1 cellular context compared by ENCODE assay signal in the genomic region with DNA sequence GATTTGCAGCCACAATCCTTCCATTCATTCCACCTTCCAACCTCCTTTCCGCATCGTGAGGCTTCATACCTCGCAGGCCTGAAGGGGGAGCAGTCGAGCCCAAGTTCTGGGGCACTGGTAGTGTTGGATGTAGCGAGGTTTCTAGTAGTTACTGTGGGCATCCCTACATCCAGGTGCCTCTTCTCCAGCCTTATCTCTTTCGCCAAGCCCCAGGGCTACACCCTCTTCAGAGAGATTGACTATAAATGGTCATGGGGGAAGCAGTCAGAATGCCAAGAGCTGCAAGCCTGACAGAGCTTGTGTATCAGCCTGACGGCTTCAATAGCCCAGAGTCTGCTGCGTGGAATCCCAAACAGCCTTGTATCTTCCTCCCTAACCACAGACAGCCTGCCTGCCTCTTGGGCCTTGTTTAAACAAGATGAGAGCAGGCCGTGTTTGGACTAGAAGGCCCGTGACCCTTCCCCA.
TF ChIP-seq lines count a peak whose summit lies in the region.

No MANE protein-coding gene starts in this region.

TF ChIP-seq in GM23338, 12 proteins besides CTCF, POLR2A, EP300 and RAD21 (continued from another document):
- TF ChIP-seq, protein P1, sequence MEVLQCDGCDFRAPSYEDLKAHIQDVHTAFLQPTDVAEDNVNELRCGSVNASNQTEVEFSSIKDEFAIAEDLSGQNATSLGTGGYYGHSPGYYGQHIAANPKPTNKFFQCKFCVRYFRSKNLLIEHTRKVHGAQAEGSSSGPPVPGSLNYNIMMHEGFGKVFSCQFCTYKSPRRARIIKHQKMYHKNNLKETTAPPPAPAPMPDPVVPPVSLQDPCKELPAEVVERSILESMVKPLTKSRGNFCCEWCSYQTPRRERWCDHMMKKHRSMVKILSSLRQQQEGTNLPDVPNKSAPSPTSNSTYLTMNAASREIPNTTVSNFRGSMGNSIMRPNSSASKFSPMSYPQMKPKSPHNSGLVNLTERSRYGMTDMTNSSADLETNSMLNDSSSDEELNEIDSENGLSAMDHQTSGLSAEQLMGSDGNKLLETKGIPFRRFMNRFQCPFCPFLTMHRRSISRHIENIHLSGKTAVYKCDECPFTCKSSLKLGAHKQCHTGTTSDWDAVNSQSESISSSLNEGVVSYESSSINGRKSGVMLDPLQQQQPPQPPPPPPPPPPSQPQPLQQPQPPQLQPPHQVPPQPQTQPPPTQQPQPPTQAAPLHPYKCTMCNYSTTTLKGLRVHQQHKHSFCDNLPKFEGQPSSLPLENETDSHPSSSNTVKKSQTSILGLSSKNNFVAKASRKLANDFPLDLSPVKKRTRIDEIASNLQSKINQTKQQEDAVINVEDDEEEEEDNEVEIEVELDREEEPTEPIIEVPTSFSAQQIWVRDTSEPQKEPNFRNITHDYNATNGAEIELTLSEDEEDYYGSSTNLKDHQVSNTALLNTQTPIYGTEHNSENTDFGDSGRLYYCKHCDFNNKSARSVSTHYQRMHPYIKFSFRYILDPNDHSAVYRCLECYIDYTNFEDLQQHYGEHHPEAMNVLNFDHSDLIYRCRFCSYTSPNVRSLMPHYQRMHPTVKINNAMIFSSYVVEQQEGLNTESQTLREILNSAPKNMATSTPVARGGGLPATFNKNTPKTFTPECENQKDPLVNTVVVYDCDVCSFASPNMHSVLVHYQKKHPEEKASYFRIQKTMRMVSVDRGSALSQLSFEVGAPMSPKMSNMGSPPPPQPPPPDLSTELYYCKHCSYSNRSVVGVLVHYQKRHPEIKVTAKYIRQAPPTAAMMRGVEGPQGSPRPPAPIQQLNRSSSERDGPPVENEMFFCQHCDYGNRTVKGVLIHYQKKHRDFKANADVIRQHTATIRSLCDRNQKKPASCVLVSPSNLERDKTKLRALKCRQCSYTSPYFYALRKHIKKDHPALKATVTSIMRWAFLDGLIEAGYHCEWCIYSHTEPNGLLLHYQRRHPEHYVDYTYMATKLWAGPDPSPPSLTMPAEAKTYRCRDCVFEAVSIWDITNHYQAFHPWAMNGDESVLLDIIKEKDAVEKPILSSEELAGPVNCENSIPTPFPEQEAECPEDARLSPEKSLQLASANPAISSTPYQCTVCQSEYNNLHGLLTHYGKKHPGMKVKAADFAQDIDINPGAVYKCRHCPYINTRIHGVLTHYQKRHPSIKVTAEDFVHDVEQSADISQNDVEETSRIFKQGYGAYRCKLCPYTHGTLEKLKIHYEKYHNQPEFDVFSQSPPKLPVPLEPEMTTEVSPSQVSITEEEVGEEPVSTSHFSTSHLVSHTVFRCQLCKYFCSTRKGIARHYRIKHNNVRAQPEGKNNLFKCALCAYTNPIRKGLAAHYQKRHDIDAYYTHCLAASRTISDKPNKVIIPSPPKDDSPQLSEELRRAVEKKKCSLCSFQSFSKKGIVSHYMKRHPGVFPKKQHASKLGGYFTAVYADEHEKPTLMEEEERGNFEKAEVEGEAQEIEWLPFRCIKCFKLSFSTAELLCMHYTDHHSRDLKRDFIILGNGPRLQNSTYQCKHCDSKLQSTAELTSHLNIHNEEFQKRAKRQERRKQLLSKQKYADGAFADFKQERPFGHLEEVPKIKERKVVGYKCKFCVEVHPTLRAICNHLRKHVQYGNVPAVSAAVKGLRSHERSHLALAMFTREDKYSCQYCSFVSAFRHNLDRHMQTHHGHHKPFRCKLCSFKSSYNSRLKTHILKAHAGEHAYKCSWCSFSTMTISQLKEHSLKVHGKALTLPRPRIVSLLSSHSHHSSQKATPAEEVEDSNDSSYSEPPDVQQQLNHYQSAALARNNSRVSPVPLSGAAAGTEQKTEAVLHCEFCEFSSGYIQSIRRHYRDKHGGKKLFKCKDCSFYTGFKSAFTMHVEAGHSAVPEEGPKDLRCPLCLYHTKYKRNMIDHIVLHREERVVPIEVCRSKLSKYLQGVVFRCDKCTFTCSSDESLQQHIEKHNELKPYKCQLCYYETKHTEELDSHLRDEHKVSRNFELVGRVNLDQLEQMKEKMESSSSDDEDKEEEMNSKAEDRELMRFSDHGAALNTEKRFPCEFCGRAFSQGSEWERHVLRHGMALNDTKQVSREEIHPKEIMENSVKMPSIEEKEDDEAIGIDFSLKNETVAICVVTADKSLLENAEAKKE (CRISPR knock-in tag; IDR thresholded peaks at IDR 0.05) = peak; percentile 65
TF ChIP-seq in GM23338: peak in this region for 1.
